22 cellular contexts compared by ENCODE assay signal in genomic region chr11:73298233-73298632, GRCh38. TPM values are rescaled to one million over a fixed set of nuclear protein-coding genes. Genes with fewer than 3 reads are reported as not detected.
"Had no signal": no experiment of that assay in that cellular context is flagged by ENCODE, and none has a peak within 500 bp of the region (broad histone marks: within the 10 kb centered on the region; RNA-seq: fewer than 3 reads in every experiment).

No MANE protein-coding gene starts in this region.

- H3K4me1 Mint-ChIP-seq: central memory CD8-positive, alpha-beta T cell had no signal

- H3K4me3 Mint-ChIP-seq: central memory CD8-positive, alpha-beta T cell; naive thymus-derived CD4-positive, alpha-beta T cell; type B pancreatic cell had no signal

- H3K9ac ChIP-seq: parathyroid adenoma had no signal

- H3K27ac Mint-ChIP-seq: naive thymus-derived CD4-positive, alpha-beta T cell; type B pancreatic cell had no signal

- H3K4me3 ChIP-seq: esophagus squamous epithelium, gastroesophageal sphincter, psoas muscle, right lobe of liver, suprapubic skin, thyroid gland had no signal

- H3K27ac ChIP-seq: esophagus squamous epithelium, gastroesophageal sphincter, parathyroid adenoma, psoas muscle, right lobe of liver, suprapubic skin, thyroid gland had no signal

- H3K27me3 Mint-ChIP-seq: type B pancreatic cell had no signal

- H2AFZ ChIP-seq: parathyroid adenoma had no signal

- DNase-seq: cortex of kidney; effector memory CD4-positive, alpha-beta T cell; esophagus squamous epithelium; foreskin fibroblast; glutamatergic neuron; left colon; mammary epithelial cell; naive thymus-derived CD4-positive, alpha-beta T cell; retina; stimulated activated CD4-positive, alpha-beta T cell treated with anti-CD3 and anti-CD28 coated beads, Interleukin-15, amount 100 ng/mL, for 24 hours; stimulated activated CD4-positive, alpha-beta T cell treated with anti-CD3 and anti-CD28 coated beads, Interleukin-1b, Interleukin-23, amount 100 ng/mL, for 48 hours; stimulated activated CD4-positive, alpha-beta T cell treated with anti-CD3 and anti-CD28 coated beads, Interleukin-4, amount 100 ng/mL, for 4 hours; stimulated activated naive CD4-positive, alpha-beta T cell treated with Interleukin-2 at 50 U/mL for 16 hours; thyroid gland had no signal

- ATAC-seq: gastroesophageal sphincter; left colon; naive thymus-derived CD4-positive, alpha-beta T cell; psoas muscle; right lobe of liver had no signal

- H3K4me1 ChIP-seq: parathyroid adenoma, psoas muscle, right lobe of liver, suprapubic skin, thyroid gland had no signal

- H3K36me3 ChIP-seq: esophagus squamous epithelium, gastroesophageal sphincter, right lobe of liver, suprapubic skin, thyroid gland had no signal

- H3K9me3 Mint-ChIP-seq: central memory CD8-positive, alpha-beta T cell; naive thymus-derived CD4-positive, alpha-beta T cell; type B pancreatic cell had no signal

- H3K27me3 ChIP-seq: esophagus squamous epithelium, gastroesophageal sphincter, right lobe of liver, suprapubic skin, thyroid gland had no signal

- H3K9me3 ChIP-seq: esophagus squamous epithelium, gastroesophageal sphincter, psoas muscle, right lobe of liver, suprapubic skin, thyroid gland had no signal

- H3K36me3 Mint-ChIP-seq: naive thymus-derived CD4-positive, alpha-beta T cell; type B pancreatic cell had no signal

RNA-seq across cellular contexts. Expression of gene ARHGEF17, which starts 9.8 kb away (rescaled TPM):
- polyA plus RNA-seq: naive thymus-derived CD4-positive, alpha-beta T cell had no signal

RNA-seq across cellular contexts. Expression of gene P2RY6, which starts 26.1 kb away (rescaled TPM):
- polyA plus RNA-seq: naive thymus-derived CD4-positive, alpha-beta T cell; neural cell had no signal
